Comparison of ENCODE assay signal across 21 cellular contexts in genomic region chr7:47633134-47633533, GRCh38.
"Had no signal": no experiment of that assay in that cellular context is flagged by ENCODE, and none has a peak within 500 bp of the region (broad histone marks: within the 10 kb centered on the region; RNA-seq: fewer than 3 reads in every experiment).

No MANE protein-coding gene starts in this region.

- H3K4me3 ChIP-seq: MG63, Peyer's patch, SJSA1, SK-N-MC had no signal

- H3K9me3 ChIP-seq: MG63, Peyer's patch, SJSA1 had no signal

- H3K27ac ChIP-seq: HL-60, Peyer's patch, SJSA1, SK-N-MC had no signal

- ATAC-seq: Right ventricle myocardium inferior had no signal

- H3K36me3 ChIP-seq: MG63, Peyer's patch, SJSA1 had no signal

- DNase-seq: Karpas-422, KG1, MG63, NCI-H1092 treated with DMSO at 0.1 percent for 48 hours, NCI-H1436, NCI-H187, NCI-H2029, NCI-H2081 treated with DMSO at 0.1 percent for 48 hours, NCI-H2171, NCI-H226, NCI-H446, NCI-H510A, NCI-H524 treated with DMSO at 0.1 percent for 48 hours, NCI-H69, NCI-H774, Peyer's patch, SHP77 treated with DMSO at 0.1 percent for 48 hours had no signal

- H3K27me3 ChIP-seq: MG63, Peyer's patch, SJSA1 had no signal
